22 cellular contexts compared by ENCODE assay signal in the genomic region with DNA sequence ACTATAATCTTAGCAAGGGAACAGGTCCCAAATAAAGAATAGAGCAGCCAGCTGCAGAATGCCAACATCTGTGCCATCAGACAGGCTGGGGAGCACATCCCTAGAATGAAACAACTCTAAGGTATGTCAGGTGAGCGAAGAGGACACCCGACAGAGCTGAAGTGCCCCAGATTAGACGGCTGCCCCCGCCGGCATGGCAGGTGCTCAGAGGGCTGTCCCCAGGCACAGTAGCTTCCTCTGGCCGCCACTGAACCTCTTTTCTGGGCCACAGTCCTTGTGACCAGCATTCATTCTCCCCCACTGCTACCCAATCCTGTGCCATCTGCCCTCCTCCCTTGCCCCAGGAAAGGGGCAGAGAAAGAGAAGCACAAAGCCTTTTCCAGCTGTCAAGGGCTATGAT. TPM values are rescaled to one million over a fixed set of nuclear protein-coding genes. Genes with fewer than 3 reads are reported as not detected.
A peak's percentile ranks its signal among the peaks of the same experiment; 100 is the strongest.
DNase-seq lines count a peak whose midpoint lies in the region; ATAC-seq and TF ChIP-seq lines count a peak whose summit lies in the region.
"Had no signal": no experiment of that assay in that cellular context is flagged by ENCODE, and none has a peak within 500 bp of the region (broad histone marks: within the 10 kb centered on the region; RNA-seq: fewer than 3 reads in every experiment).

No MANE protein-coding gene starts in this region.

- peaks cover 92% of the 10 kb centered on the region for H3K4me1 Mint-ChIP-seq in activated CD4-positive, alpha-beta T cell treated with anti-CD3 and anti-CD28 coated beads, Interleukin-2, amount 10 ng/mL, durations not matched to agents 7 days and 5 days
- H3K4me1 Mint-ChIP-seq in activated naive CD8-positive, alpha-beta T cell treated with anti-CD3 and anti-CD28 coated beads, Interleukin-2, amount 10 ng/mL, durations not matched to agents 7 days and 5 days = peaks cover 81% of the 10 kb centered on the region

- H3K9me3 Mint-ChIP-seq in activated CD4-positive, alpha-beta T cell treated with anti-CD3 and anti-CD28 coated beads, Interleukin-2, amount 10 ng/mL, durations not matched to agents 7 days and 5 days = no peaks in the 10 kb centered on the region
- no peaks in the 10 kb centered on the region for H3K9me3 Mint-ChIP-seq in activated naive CD8-positive, alpha-beta T cell treated with anti-CD3 and anti-CD28 coated beads, Interleukin-2, amount 10 ng/mL, durations not matched to agents 7 days and 5 days
- H3K9me3 Mint-ChIP-seq: HFFc6 had no signal

- H2AFZ ChIP-seq in osteoblast (ENCODE audit: low read length) = no peak overlapping the region

- H3K27me3 Mint-ChIP-seq in activated CD4-positive, alpha-beta T cell treated with anti-CD3 and anti-CD28 coated beads, Interleukin-2, amount 10 ng/mL, durations not matched to agents 7 days and 5 days = no peaks in the 10 kb centered on the region
- no peaks in the 10 kb centered on the region for H3K27me3 Mint-ChIP-seq in activated naive CD8-positive, alpha-beta T cell treated with anti-CD3 and anti-CD28 coated beads, Interleukin-2, amount 10 ng/mL, durations not matched to agents 7 days and 5 days

- H3K4me2 ChIP-seq in osteoblast (ENCODE audit: insufficient read depth, low read length) = no peak overlapping the region
- H3K4me2 ChIP-seq: A549 had no signal

- no peaks in the 10 kb centered on the region for H3K9me3 ChIP-seq in KOPT-K1 (ENCODE audit: insufficient read depth, low read length, poor library complexity, severe bottlenecking)
- H3K9me3 ChIP-seq in osteoblast (ENCODE audit: low read depth, low read length) = no peaks in the 10 kb centered on the region
- no peaks in the 10 kb centered on the region for H3K9me3 ChIP-seq in right atrium auricular region
- H3K9me3 ChIP-seq: A549, BE2C, testis had no signal

- H3K27ac ChIP-seq in KOPT-K1 (ENCODE audit: low read depth, low read length, poor library complexity, severe bottlenecking) = peak overlapping the region; percentile 94
- H3K27ac ChIP-seq in osteoblast (ENCODE audit: low read depth, low read length) = no peak overlapping the region
- H3K27ac ChIP-seq in right atrium auricular region = no peak overlapping the region
- H3K27ac ChIP-seq: A549, dorsolateral prefrontal cortex, testis had no signal

- H3K4me3 ChIP-seq in osteoblast (ENCODE audit: insufficient read depth, low read length) (no peak overlapping the region), right atrium auricular region (no peak overlapping the region)
- H3K4me3 ChIP-seq: A549, dorsolateral prefrontal cortex, testis had no signal

- ATAC-seq in activated naive CD8-positive, alpha-beta T cell treated with anti-CD3 and anti-CD28 coated beads, Interleukin-2, amount 10 ng/mL, durations not matched to agents 7 days and 5 days (ENCODE audit: low read depth) = no peak
- ATAC-seq: A549, right cardiac atrium had no signal

- POLR2A ChIA-PET in activated CD4-positive, alpha-beta T cell treated with anti-CD3 and anti-CD28 coated beads, Interleukin-2, amount 10 ng/mL, durations not matched to agents 7 days and 5 days (lab: Charles Lee) = interaction anchor here (0.7 kb wide), 1 partner anchor 321 kb away, joined by 3 read pairs; no protein-coding TSS in a partner anchor
- POLR2A ChIA-PET in activated naive CD8-positive, alpha-beta T cell treated with anti-CD3 and anti-CD28 coated beads, Interleukin-2, amount 10 ng/mL, durations not matched to agents 7 days and 5 days (lab: Charles Lee) = interaction anchor here (1.2 to 5.0 kb wide), 6 partner anchors 11 to 293 kb away, joined by 3 to 34 read pairs (median 6); a partner anchor contains a TSS

- no peak for TF ChIP-seq CTCF in osteoblast (IDR thresholded peaks at IDR 0.05; ENCODE audit: extremely low read depth, low read depth, low read length)
- TF ChIP-seq CTCF in right atrium auricular region (IDR thresholded peaks at IDR 0.05) = no peak

- no peaks in the 10 kb centered on the region for H3K27me3 ChIP-seq in osteoblast (ENCODE audit: insufficient read depth, low read length)
- no peaks in the 10 kb centered on the region for H3K27me3 ChIP-seq in right atrium auricular region
- H3K27me3 ChIP-seq: BE2C, testis had no signal

- peaks cover 74% of the 10 kb centered on the region for H3K36me3 Mint-ChIP-seq in activated CD4-positive, alpha-beta T cell treated with anti-CD3 and anti-CD28 coated beads, Interleukin-2, amount 10 ng/mL, durations not matched to agents 7 days and 5 days (ENCODE audit: low read depth)
- peaks cover 44% of the 10 kb centered on the region for H3K36me3 Mint-ChIP-seq in activated naive CD8-positive, alpha-beta T cell treated with anti-CD3 and anti-CD28 coated beads, Interleukin-2, amount 10 ng/mL, durations not matched to agents 7 days and 5 days

- H3K4me1 ChIP-seq in osteoblast (ENCODE audit: insufficient read depth, low read length) = peaks cover 17% of the 10 kb centered on the region
- H3K4me1 ChIP-seq in right atrium auricular region = no peaks in the 10 kb centered on the region
- H3K4me1 ChIP-seq: A549, BE2C, testis had no signal

- no peaks in the 10 kb centered on the region for H3K79me2 ChIP-seq in osteoblast (ENCODE audit: insufficient read depth, low read length)

- H4K20me1 ChIP-seq in osteoblast (ENCODE audit: insufficient read depth, low read length) = peaks cover under 1% of the 10 kb centered on the region

- peak overlapping the region; percentile 96 for H3K27ac Mint-ChIP-seq in activated CD4-positive, alpha-beta T cell treated with anti-CD3 and anti-CD28 coated beads, Interleukin-2, amount 10 ng/mL, durations not matched to agents 7 days and 5 days
- peak overlapping the region; percentile 84 for H3K27ac Mint-ChIP-seq in activated naive CD8-positive, alpha-beta T cell treated with anti-CD3 and anti-CD28 coated beads, Interleukin-2, amount 10 ng/mL, durations not matched to agents 7 days and 5 days
- H3K27ac Mint-ChIP-seq: HFFc6 had no signal

- H3K36me3 ChIP-seq in KOPT-K1 (ENCODE audit: insufficient read depth, low read length) (peaks cover 54% of the 10 kb centered on the region), osteoblast (ENCODE audit: insufficient read depth, low read length) (peaks cover 6% of the 10 kb centered on the region), right atrium auricular region (peaks cover 5% of the 10 kb centered on the region)
- H3K36me3 ChIP-seq: BE2C had no signal

- CTCF ChIA-PET in activated CD4-positive, alpha-beta T cell treated with anti-CD3 and anti-CD28 coated beads, Interleukin-2, amount 10 ng/mL, durations not matched to agents 7 days and 5 days (lab: Charles Lee) = interaction anchor here (1.4 to 2.3 kb wide), 3 partner anchors 10 to 42 kb away, joined by 5 to 12 read pairs (median 7); a partner anchor contains a TSS

- no peak overlapping the region for H3K4me3 Mint-ChIP-seq in activated CD4-positive, alpha-beta T cell treated with anti-CD3 and anti-CD28 coated beads, Interleukin-2, amount 10 ng/mL, durations not matched to agents 7 days and 5 days
- peak overlapping the region; percentile 48 for H3K4me3 Mint-ChIP-seq in activated naive CD8-positive, alpha-beta T cell treated with anti-CD3 and anti-CD28 coated beads, Interleukin-2, amount 10 ng/mL, durations not matched to agents 7 days and 5 days
- H3K4me3 Mint-ChIP-seq: HFFc6 had no signal

- no peak for DNase-seq in activated CD4-positive, alpha-beta T cell treated with anti-CD3 and anti-CD28 coated beads, Interleukin-2, amount 10 ng/mL, durations not matched to agents 7 days and 5 days
- DNase-seq in activated CD4-positive, alpha-beta T cell treated with anti-CD3 and anti-CD28 coated beads, Interleukin-2, amount 50 U/mL, for 1 hour = no peak
- no peak for DNase-seq in activated naive CD8-positive, alpha-beta T cell treated with anti-CD3 and anti-CD28 coated beads, Interleukin-2, amount 10 ng/mL, durations not matched to agents 7 days and 5 days
- DNase-seq in osteoblast (ENCODE audit: insufficient read length, low spot score, missing footprints) (peak; percentile 29), right atrium auricular region (ENCODE audit: low spot score) (no peak), mucosa of gallbladder (ENCODE audit: low spot score) (no peak), retina (no peak)
- DNase-seq: BE2C, dorsolateral prefrontal cortex, foreskin fibroblast, HFFc6, hippocampal formation, MM.1S, NCI-H146, NCI-H2171 treated with DMSO at 0.1 percent for 48 hours, NCI-H748 treated with DMSO at 0.1 percent for 48 hours, nucleus accumbens, right cardiac atrium, Right ventricle myocardium superior, testis had no signal

RNA-seq across cellular contexts. Expression of a gene that starts 41.7 kb away (rescaled TPM):
- 100 to 1,000 TPM; 151 to 172 TPM for total RNA-seq in activated CD4-positive, alpha-beta T cell treated with anti-CD3 and anti-CD28 coated beads, Interleukin-2, amount 10 ng/mL, durations not matched to agents 7 days and 5 days
- 100 to 1,000 TPM; 157 to 159 TPM for total RNA-seq in activated naive CD8-positive, alpha-beta T cell treated with anti-CD3 and anti-CD28 coated beads, Interleukin-2, amount 10 ng/mL, durations not matched to agents 7 days and 5 days
- total RNA-seq in osteoblast (24.5 and 29.3 TPM in 2 replicates), right atrium auricular region (10 to 100 TPM in 1 of 2 donors, 1 to 10 TPM in 1; 7.8 to 10.8 TPM), mucosa of gallbladder (42.7 TPM)
